11 cellular contexts compared by ENCODE assay signal in the genomic region with DNA sequence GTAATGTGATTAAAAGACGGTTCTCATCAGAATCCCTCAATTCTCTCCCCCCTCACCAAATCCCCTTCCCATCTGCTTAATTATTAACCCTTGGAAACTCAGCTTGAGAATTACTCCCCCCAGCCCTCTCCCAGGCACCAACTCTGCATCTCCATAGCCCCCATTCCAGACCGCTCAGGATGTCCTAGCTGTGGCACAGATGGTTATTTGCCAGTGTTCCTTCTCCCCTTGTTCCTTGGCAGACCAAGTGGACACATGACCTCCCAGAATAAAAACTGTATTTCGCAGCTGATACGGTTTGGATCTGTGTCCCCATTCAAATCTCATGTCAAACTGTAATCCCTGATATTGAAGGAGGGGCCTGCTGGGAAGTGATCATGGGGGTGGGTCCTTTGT. TPM values are rescaled to one million over a fixed set of nuclear protein-coding genes. Genes with fewer than 3 reads are reported as not detected.
A peak's percentile ranks its signal among the peaks of the same experiment; 100 is the strongest.
DNase-seq lines count a peak whose midpoint lies in the region; ATAC-seq, FAIRE-seq and TF ChIP-seq lines count a peak whose summit lies in the region.
"Had no signal": no experiment of that assay in that cellular context is flagged by ENCODE, and none has a peak within 500 bp of the region (broad histone marks: within the 10 kb centered on the region; RNA-seq: fewer than 3 reads in every experiment).

No MANE protein-coding gene starts in this region.

- TF ChIP-seq CTCF in K562 (IDR thresholded peaks at IDR 0.05 in 2 of 3, conservative IDR thresholded peaks at IDR 0.05 in 1 of 3; ENCODE audit: insufficient read depth in 2 of 3, low read depth in 1 of 3, low read length in 3 of 3) (no peak), HepG2 (CRISPR knock-in tag; IDR thresholded peaks at IDR 0.05) (no peak)

- H3K36me3 Mint-ChIP-seq in activated CD4-positive, alpha-beta T cell treated with anti-CD3 and anti-CD28 coated beads, Interleukin-2, amount 10 ng/mL, durations not matched to agents 7 days and 5 days (ENCODE audit: low read depth), result peaks cover 53% of the 10 kb centered on the region

- peaks cover 0 to 8% of the 10 kb centered on the region in 2 experiments; a peak in 3 of 5 replicates for H3K4me1 ChIP-seq in K562 (replicated peaks in 1 of 2; ENCODE audit: control insufficient read depth in 2 of 2, insufficient read depth in 2 of 2, low read length in 2 of 2)
- peaks cover 34% of the 10 kb centered on the region for H3K4me1 ChIP-seq in HepG2 (ENCODE audit: insufficient read depth, low read length)

- H3K4me1 Mint-ChIP-seq in activated CD4-positive, alpha-beta T cell treated with anti-CD3 and anti-CD28 coated beads, Interleukin-2, amount 10 ng/mL, durations not matched to agents 7 days and 5 days, result peaks cover 66% of the 10 kb centered on the region

- intact Hi-C loops in K562 (cut with micrococcal nuclease) (loop anchor here (5.0 to 10.0 kb wide), 3 partner anchors 169 to 521 kb away; no protein-coding TSS in a partner anchor), HepG2 (cut with micrococcal nuclease; ENCODE audit: unreplicated experiment) (loop anchor here (2.0 kb wide), 1 partner anchor 47 kb away; the partner anchor contains the start of gene PRPF38B)

- TF ChIP-seq RAD21 in K562 (CRISPR knock-in tag; conservative IDR thresholded peaks at IDR 0.05 in 1 of 2, IDR thresholded peaks at IDR 0.05 in 1 of 2) (no peak), HepG2 (CRISPR knock-in tag; IDR thresholded peaks at IDR 0.05) (no peak)

- H3K9me1 ChIP-seq in K562 (ENCODE audit: control insufficient read depth, insufficient read depth, low read length), result no peaks in the 10 kb centered on the region

- H3K4me2 ChIP-seq in K562 (ENCODE audit: insufficient read depth, low read length) (no peak overlapping the region), HepG2 (ENCODE audit: low read depth, low read length) (peak overlapping the region; percentile 68; the same call in 1 of the 2 replicates)

- in situ Hi-C loops in K562 (cut with MboI) (loop anchor here (5.0 to 25.0 kb wide), 2 partner anchors 139 to 859 kb away; no protein-coding TSS in a partner anchor), HepG2 (cut with HindIII; ENCODE audit: extremely low pct_ligation_motif_present, low pct_unique_long_range_greater_than_20kb) (no loop called here)

- H3K9me3 Mint-ChIP-seq in activated CD4-positive, alpha-beta T cell treated with anti-CD3 and anti-CD28 coated beads, Interleukin-2, amount 10 ng/mL, durations not matched to agents 7 days and 5 days, result peaks cover 3% of the 10 kb centered on the region

- peak overlapping the region; percentile 87 for H2AFZ ChIP-seq in K562 (ENCODE audit: low read depth, low read length)
- H2AFZ ChIP-seq in HepG2 (ENCODE audit: low read length), result peak overlapping the region; percentile 62

- FAIRE-seq in K562 (lab: Jason Lieb, UNC), result no peak
- FAIRE-seq in HepG2 (lab: Jason Lieb, UNC), result no peak
- FAIRE-seq: GM19239 had no signal

- BruUV-seq in K562 (replicated peaks; lab: Mats Ljungman, UMichigan) (no TSS peak), HepG2 (replicated peaks; lab: Mats Ljungman, UMichigan) (no TSS peak)

- H3K27ac ChIP-seq in K562 (ENCODE audit: extremely low read depth, low read depth, low read length) (no peak overlapping the region), HepG2 (ENCODE audit: extremely low read length, insufficient read depth, low read length) (no peak overlapping the region), temporal lobe (ENCODE audit: low read depth, low read length) (peak overlapping the region; percentile 73)
- H3K27ac ChIP-seq: RWPE1 had no signal

- ATAC-seq in K562, result no peak
- no peak for ATAC-seq in HepG2
- no peak for ATAC-seq in GM19452 (IDR thresholded peaks at IDR 0.05; ENCODE audit: unreplicated experiment)

- CTCF ChIA-PET in activated CD4-positive, alpha-beta T cell treated with anti-CD3 and anti-CD28 coated beads, Interleukin-2, amount 10 ng/mL, durations not matched to agents 7 days and 5 days (lab: Charles Lee), result interaction anchor here (1.0 to 3.8 kb wide), 8 partner anchors 15 to 681 kb away, joined by 3 to 23 read pairs (median 4); partner anchors contain the start of genes EEIG2, HENMT1 and PRPF38B
- CTCF ChIA-PET in K562 (lab: Yijun Ruan, JAX; ENCODE audit: low intra/inter-chr PET ratio) (interaction anchor here (1.1 kb wide), 1 partner anchor 134 kb away, joined by 4 read pairs; no protein-coding TSS in a partner anchor), HepG2 (lab: Yijun Ruan, JAX; ENCODE audit: low intra/inter-chr PET ratio, low total read pairs) (no interaction called here)

- H3K9me3 ChIP-seq in K562 (replicated peaks; ENCODE audit: control insufficient read depth, insufficient read depth, low read depth, low read length), result no peaks in the 10 kb centered on the region
- H3K9me3 ChIP-seq in HepG2 (ENCODE audit: low read length), result no peaks in the 10 kb centered on the region

- H3K27me3 ChIP-seq in K562 (ENCODE audit: control insufficient read depth in 2 of 2, insufficient read depth in 2 of 2, low read length in 2 of 2), result no peaks in the 10 kb centered on the region; a peak in 2 of 5 replicates
- peaks cover 0 to 4% of the 10 kb centered on the region in 2 experiments; a peak in 2 of 5 replicates for H3K27me3 ChIP-seq in HepG2 (ENCODE audit: control insufficient read depth in 1 of 2, insufficient read depth in 2 of 2, low read length in 2 of 2)

- POLR2A ChIA-PET in activated CD4-positive, alpha-beta T cell treated with anti-CD3 and anti-CD28 coated beads, Interleukin-2, amount 10 ng/mL, durations not matched to agents 7 days and 5 days (lab: Charles Lee), result interaction anchor here (0.6 to 2.8 kb wide), 3 partner anchors 15 to 320 kb away, joined by 3 to 24 read pairs (median 4); partner anchors contain the start of genes HENMT1 and PRPF38B
- POLR2A ChIA-PET in K562 (lab: Yijun Ruan, JAX) (interaction anchor here (0.7 to 1.3 kb wide), 5 partner anchors 10 to 241 kb away, joined by 3 to 5 read pairs (median 3); no protein-coding TSS in a partner anchor), HepG2 (lab: Yijun Ruan, JAX) (interaction anchor here (1.8 kb wide), 1 partner anchor 46 kb away, joined by 28 read pairs; the partner anchor contains the start of gene PRPF38B)

- no peaks in the 10 kb centered on the region for H4K20me1 ChIP-seq in K562 (replicated peaks; ENCODE audit: control insufficient read depth, insufficient read depth, low read length)
- no peaks in the 10 kb centered on the region for H4K20me1 ChIP-seq in HepG2 (ENCODE audit: insufficient read depth, low read length)

- TF ChIP-seq POLR2A in K562 (conservative IDR thresholded peaks at IDR 0.05) (no peak), HepG2 (IDR thresholded peaks at IDR 0.05; ENCODE audit: insufficient read depth in 1 of 2, low read depth in 2 of 2, low read length in 2 of 2) (no peak)

- WGBS in K562 (ENCODE audit: insufficient coverage, low coverage, missing lambda C conversion rate), result 72% methylated on average over 4 of the region's 4 CpGs
- WGBS in HepG2 (ENCODE audit: low lambda C conversion rate), result 93% methylated on average over 4 of the region's 4 CpGs

- peak overlapping the region; percentile 69 for H3K4me3 Mint-ChIP-seq in activated CD4-positive, alpha-beta T cell treated with anti-CD3 and anti-CD28 coated beads, Interleukin-2, amount 10 ng/mL, durations not matched to agents 7 days and 5 days

- no peaks in the 10 kb centered on the region for H3K79me2 ChIP-seq in K562 (ENCODE audit: control insufficient read depth, insufficient read depth, low read length)
- no peaks in the 10 kb centered on the region for H3K79me2 ChIP-seq in HepG2 (ENCODE audit: insufficient read depth, low read length)

- H3K36me3 ChIP-seq in K562 (ENCODE audit: control insufficient read depth, insufficient read depth, low read length) (no peaks in the 10 kb centered on the region), HepG2 (replicated peaks in 1 of 2; ENCODE audit: control insufficient read depth in 1 of 2, insufficient read depth in 2 of 2, low read length in 2 of 2) (no peaks in the 10 kb centered on the region)

- H3K4me3 ChIP-seq in K562 (no peak overlapping the region), HepG2 (replicated peaks in 1 of 3; ENCODE audit: insufficient read depth in 1 of 3, low read depth in 2 of 3, low read length in 3 of 3) (no peak overlapping the region)

- no peaks in the 10 kb centered on the region for H3K27me3 Mint-ChIP-seq in activated CD4-positive, alpha-beta T cell treated with anti-CD3 and anti-CD28 coated beads, Interleukin-2, amount 10 ng/mL, durations not matched to agents 7 days and 5 days

- H3K9ac ChIP-seq in K562 (ENCODE audit: insufficient read depth in 1 of 2, low read depth in 2 of 2, low read length in 2 of 2) (no peak overlapping the region), HepG2 (ENCODE audit: insufficient read depth, low read depth, low read length) (no peak overlapping the region)

- no peak for DNase-seq in activated CD4-positive, alpha-beta T cell treated with anti-CD3 and anti-CD28 coated beads, Interleukin-2, amount 10 ng/mL, durations not matched to agents 7 days and 5 days
- DNase-seq in activated CD4-positive, alpha-beta T cell treated with anti-CD3 and anti-CD28 coated beads, Interleukin-2, amount 50 U/mL, for 4 hours, result no peak
- no peak for DNase-seq in K562 (ENCODE audit: extremely low read depth in 1 of 4, low spot score in 3 of 4)
- no peak for DNase-seq in HepG2 (ENCODE audit: low spot score)
- no peak for DNase-seq in activated CD4-positive, CD25-positive, alpha-beta regulatory T cell (lab: John Stamatoyannopoulos, UW)
- DNase-seq in COR-L47 (lab: John Stamatoyannopoulos, UW), result no peak
- DNase-seq: NCI-H1930 had no signal

- TF ChIP-seq EP300 in K562 (IDR thresholded peaks at IDR 0.05; ENCODE audit: low read length) (no peak), HepG2 (IDR thresholded peaks at IDR 0.05; ENCODE audit: low read depth in 2 of 2, low read length in 2 of 2) (no peak), HepG2 (CRISPR knock-in tag; IDR thresholded peaks at IDR 0.05; ENCODE audit: borderline replicate concordance) (no peak)

- peak overlapping the region; percentile 97 for H3K27ac Mint-ChIP-seq in activated CD4-positive, alpha-beta T cell treated with anti-CD3 and anti-CD28 coated beads, Interleukin-2, amount 10 ng/mL, durations not matched to agents 7 days and 5 days

RNA-seq across cellular contexts. Expression of gene HENMT1, which starts 14.6 kb away (rescaled TPM):
- 10 to 100 TPM; 22.7 to 23.6 TPM for total RNA-seq in activated CD4-positive, alpha-beta T cell treated with anti-CD3 and anti-CD28 coated beads, Interleukin-2, amount 10 ng/mL, durations not matched to agents 7 days and 5 days
- total RNA-seq in K562 (2011; cell fraction: chromatin; rRNA removed; ENCODE audit: low replicate concordance), result not detected in 2 replicates
- not detected in 2 replicates for total RNA-seq in K562 (2011; cell fraction: nucleolus; rRNA removed)
- total RNA-seq in K562 (2011; cell fraction: nucleoplasm; rRNA removed), result not detected in 2 replicates
- total RNA-seq in K562 (2014; rRNA removed) (not detected in 2 replicates), K562 (2014; rRNA removed; fragmentation: Illumina TruSeq; extraction: Trizol) (not detected in 2 replicates), K562 (2015; rRNA removed; fragmentation: Illumina TruSeq; extraction: Trizol) (not detected in 2 replicates), K562 (2021) (not detected in 2 replicates), HepG2 (2016; rRNA removed; fragmentation: Illumina TruSeq; extraction: Trizol) (not detected in 2 replicates), temporal lobe (20.7 TPM)
- polyA plus RNA-seq in K562 (2011; rRNA removed) (not detected in 2 replicates), K562 (2014; fragmentation: Illumina TruSeq; extraction: Trizol) (not detected in 2 replicates), K562 (2014; fragmentation: Nextera tagmentation; extraction: Ambion mirVana) (not detected), K562 (2014; rRNA removed) (0.19 TPM in 1 of 2 replicates, not detected in the other), HepG2 (2011; rRNA removed) (not detected in 2 replicates)
- not detected in 2 replicates for polyA plus RNA-seq in K562 (2011; cell fraction: cytosol; rRNA removed)
- polyA plus RNA-seq in K562 (2011; cell fraction: nucleus; rRNA removed), result not detected in 2 replicates
- polyA plus RNA-seq in K562 (2012), result not detected in 2 replicates
- not detected in 2 replicates for polyA minus RNA-seq in K562 (2011; rRNA and poly(A)+ RNA removed)
- not detected in 2 replicates for polyA minus RNA-seq in K562 (2011; cell fraction: cytosol; rRNA and poly(A)+ RNA removed)
- polyA minus RNA-seq in K562 (2011; cell fraction: nucleus; rRNA and poly(A)+ RNA removed), result not detected in 2 replicates
- total RNA-seq in HepG2 (2016; cell fraction: cytosol; rRNA removed; fragmentation: Illumina TruSeq; extraction: Trizol; ENCODE audit: low read depth), result not detected in 2 replicates
- not detected in 2 replicates for total RNA-seq in HepG2 (2016; cell fraction: insoluble cytoplasmic fraction; rRNA removed; fragmentation: Illumina TruSeq; extraction: Trizol)
- not detected in 2 replicates for total RNA-seq in HepG2 (2016; cell fraction: membrane; rRNA removed; fragmentation: Illumina TruSeq; extraction: Trizol)
- total RNA-seq in HepG2 (2016; cell fraction: nucleus; rRNA removed; fragmentation: Illumina TruSeq; extraction: Trizol), result not detected in 2 replicates
- not detected in 2 replicates for polyA plus RNA-seq in HepG2 (2011; cell fraction: cytosol; rRNA removed)
- not detected in 2 replicates for polyA plus RNA-seq in HepG2 (2011; cell fraction: nucleus; rRNA removed)
- polyA plus RNA-seq in HepG2 (2012), result not detected in 2 replicates
- polyA plus RNA-seq in HepG2 (2016; cell fraction: cytosol; fragmentation: Illumina TruSeq; extraction: Trizol; ENCODE audit: low read depth), result not detected in 2 replicates
- polyA plus RNA-seq in HepG2 (2016; cell fraction: insoluble cytoplasmic fraction; fragmentation: Illumina TruSeq; extraction: Trizol; ENCODE audit: low read depth), result not detected in 2 replicates
- polyA plus RNA-seq in HepG2 (2016; cell fraction: membrane; fragmentation: Illumina TruSeq; extraction: Trizol; ENCODE audit: low read depth), result not detected in 2 replicates
- not detected in 2 replicates for polyA plus RNA-seq in HepG2 (2016; cell fraction: nucleus; fragmentation: Illumina TruSeq; extraction: Trizol; ENCODE audit: insufficient read depth, low read depth)
- polyA minus RNA-seq in HepG2 (2011; rRNA and poly(A)+ RNA removed; ENCODE audit: low replicate concordance), result 13.3 TPM in 1 of 2 replicates, not detected in the other
- polyA minus RNA-seq in HepG2 (2011; cell fraction: cytosol; rRNA and poly(A)+ RNA removed), result not detected in 2 replicates
- not detected in 2 replicates for polyA minus RNA-seq in HepG2 (2011; cell fraction: nucleus; rRNA and poly(A)+ RNA removed)

RNA-seq across cellular contexts. Expression of gene PRPF38B, which starts 45.8 kb away (rescaled TPM):
- 10 to 100 TPM; 76.4 to 79.8 TPM for total RNA-seq in activated CD4-positive, alpha-beta T cell treated with anti-CD3 and anti-CD28 coated beads, Interleukin-2, amount 10 ng/mL, durations not matched to agents 7 days and 5 days
- 82.2 and 217 TPM in 2 replicates for total RNA-seq in K562 (2011; cell fraction: chromatin; rRNA removed; ENCODE audit: low replicate concordance)
- 68.7 and 80.4 TPM in 2 replicates for total RNA-seq in K562 (2011; cell fraction: nucleolus; rRNA removed)
- 134 and 246 TPM in 2 replicates for total RNA-seq in K562 (2011; cell fraction: nucleoplasm; rRNA removed)
- 27.8 and 67.8 TPM in 2 replicates for total RNA-seq in K562 (2014; rRNA removed)
- 66.4 and 69.8 TPM in 2 replicates for total RNA-seq in K562 (2014; rRNA removed; fragmentation: Illumina TruSeq; extraction: Trizol)
- 68.0 and 75.3 TPM in 2 replicates for total RNA-seq in K562 (2015; rRNA removed; fragmentation: Illumina TruSeq; extraction: Trizol)
- 47.8 and 55.5 TPM in 2 replicates for total RNA-seq in K562 (2021)
- polyA plus RNA-seq in K562 (2011; rRNA removed), result 71.1 and 74.1 TPM in 2 replicates
- 21.4 and 26.5 TPM in 2 replicates for polyA plus RNA-seq in K562 (2011; cell fraction: cytosol; rRNA removed)
- polyA plus RNA-seq in K562 (2011; cell fraction: nucleus; rRNA removed), result 119 and 157 TPM in 2 replicates
- polyA plus RNA-seq in K562 (2012), result 46.0 and 53.7 TPM in 2 replicates
- polyA plus RNA-seq in K562 (2014; fragmentation: Illumina TruSeq; extraction: Trizol), result 72.3 and 85.5 TPM in 2 replicates
- 10 to 100 TPM; 25.3 to 34.3 TPM for polyA plus RNA-seq in K562 (2014; fragmentation: Nextera tagmentation; extraction: Ambion mirVana)
- polyA plus RNA-seq in K562 (2014; rRNA removed), result 78.4 and 81.8 TPM in 2 replicates
- polyA minus RNA-seq in K562 (2011; rRNA and poly(A)+ RNA removed), result 60.0 and 63.7 TPM in 2 replicates
- polyA minus RNA-seq in K562 (2011; cell fraction: cytosol; rRNA and poly(A)+ RNA removed), result 31.0 and 32.4 TPM in 2 replicates
- polyA minus RNA-seq in K562 (2011; cell fraction: nucleus; rRNA and poly(A)+ RNA removed), result 114 and 142 TPM in 2 replicates
- total RNA-seq in HepG2 (2016; rRNA removed; fragmentation: Illumina TruSeq; extraction: Trizol), result 14.3 and 25.7 TPM in 2 replicates
- 5.1 and 6.2 TPM in 2 replicates for total RNA-seq in HepG2 (2016; cell fraction: cytosol; rRNA removed; fragmentation: Illumina TruSeq; extraction: Trizol; ENCODE audit: low read depth)
- 13.6 and 27.9 TPM in 2 replicates for total RNA-seq in HepG2 (2016; cell fraction: insoluble cytoplasmic fraction; rRNA removed; fragmentation: Illumina TruSeq; extraction: Trizol)
- total RNA-seq in HepG2 (2016; cell fraction: membrane; rRNA removed; fragmentation: Illumina TruSeq; extraction: Trizol), result 5.9 and 7.5 TPM in 2 replicates
- total RNA-seq in HepG2 (2016; cell fraction: nucleus; rRNA removed; fragmentation: Illumina TruSeq; extraction: Trizol), result 56.6 and 59.5 TPM in 2 replicates
- 25.9 and 29.7 TPM in 2 replicates for polyA plus RNA-seq in HepG2 (2011; rRNA removed)
- 7.7 and 8.6 TPM in 2 replicates for polyA plus RNA-seq in HepG2 (2011; cell fraction: cytosol; rRNA removed)
- 47.2 and 58.1 TPM in 2 replicates for polyA plus RNA-seq in HepG2 (2011; cell fraction: nucleus; rRNA removed)
- 26.1 and 32.8 TPM in 2 replicates for polyA plus RNA-seq in HepG2 (2012)
- polyA plus RNA-seq in HepG2 (2016; cell fraction: cytosol; fragmentation: Illumina TruSeq; extraction: Trizol; ENCODE audit: low read depth), result 1.5 and 1.9 TPM in 2 replicates
- 25.6 and 25.9 TPM in 2 replicates for polyA plus RNA-seq in HepG2 (2016; cell fraction: insoluble cytoplasmic fraction; fragmentation: Illumina TruSeq; extraction: Trizol; ENCODE audit: low read depth)
- 4.0 and 4.5 TPM in 2 replicates for polyA plus RNA-seq in HepG2 (2016; cell fraction: membrane; fragmentation: Illumina TruSeq; extraction: Trizol; ENCODE audit: low read depth)
- polyA plus RNA-seq in HepG2 (2016; cell fraction: nucleus; fragmentation: Illumina TruSeq; extraction: Trizol; ENCODE audit: insufficient read depth, low read depth), result 122 and 128 TPM in 2 replicates
- 24.7 and 36.9 TPM in 2 replicates for polyA minus RNA-seq in HepG2 (2011; rRNA and poly(A)+ RNA removed; ENCODE audit: low replicate concordance)
- 6.1 and 8.7 TPM in 2 replicates for polyA minus RNA-seq in HepG2 (2011; cell fraction: cytosol; rRNA and poly(A)+ RNA removed)
- 106 and 110 TPM in 2 replicates for polyA minus RNA-seq in HepG2 (2011; cell fraction: nucleus; rRNA and poly(A)+ RNA removed)
- 13.8 TPM for total RNA-seq in temporal lobe

Comparison
In these comparisons a context has a peak if more than half of its experiments do, and no peak if none do; other contexts are left out.
1. RNA of gene HENMT1, which starts 14.6 kb away (total RNA-seq): 22.7 to 23.6 TPM in activated CD4-positive, alpha-beta T cell treated with anti-CD3 and anti-CD28 coated beads, Interleukin-2, amount 10 ng/mL, durations not matched to agents 7 days and 5 days and 20.7 TPM in temporal lobe (single experiment); not detected in K562 and not detected in HepG2; every median in the first group is over 10 times any median in the second.